ENCODE assay signal across 7 cellular contexts in genomic region chrX:63506320-63506719, GRCh38.
A peak's percentile ranks its signal among the peaks of the same experiment; 100 is the strongest.
DNase-seq lines count a peak whose midpoint lies in the region; ATAC-seq and TF ChIP-seq lines count a peak whose summit lies in the region.

No MANE protein-coding gene starts in this region.

- H3K4me3 Mint-ChIP-seq in brain, result no peak overlapping the region
- no peak overlapping the region for H3K4me3 Mint-ChIP-seq in CD8-positive, alpha-beta T cell

- no peak overlapping the region for H3K27ac Mint-ChIP-seq in brain
- H3K27ac Mint-ChIP-seq in CD8-positive, alpha-beta T cell, result no peak overlapping the region

- H3K4me1 Mint-ChIP-seq in brain, result peaks cover 6% of the 10 kb centered on the region
- peaks cover 25% of the 10 kb centered on the region for H3K4me1 Mint-ChIP-seq in CD8-positive, alpha-beta T cell (ENCODE audit: low read depth)

- TF ChIP-seq CTCF in GM12865 (IDR thresholded peaks at IDR 0.05; ENCODE audit: insufficient read depth, low read depth, low read length, missing control alignments) (no peak), Loucy (conservative IDR thresholded peaks at IDR 0.05; ENCODE audit: low read length) (peak; percentile 60), brain (conservative IDR thresholded peaks at IDR 0.05) (peak; percentile 36 to 43), neural cell (IDR thresholded peaks at IDR 0.05; ENCODE audit: poor library complexity, severe bottlenecking) (peak; percentile 37)
- no peak for TF ChIP-seq CTCF in CD8-positive, alpha-beta T cell (IDR thresholded peaks at IDR 0.05)

- POLR2A ChIA-PET in CD8-positive, alpha-beta T cell (lab: Charles Lee), result no interaction called here

- H3K4me3 ChIP-seq in GM12865 (ENCODE audit: low read depth, low read length) (no peak overlapping the region), Loucy (ENCODE audit: low read length, poor library complexity, severe bottlenecking) (no peak overlapping the region), neural cell (ENCODE audit: low read length) (no peak overlapping the region), H7 (ENCODE audit: insufficient read depth, low read depth, low read length) (no peak overlapping the region)
- H3K4me3 ChIP-seq in CD8-positive, alpha-beta T cell (ENCODE audit: low read depth, low read length), result no peak overlapping the region

- H3F3A ChIP-seq in Loucy (ENCODE audit: low read depth) (no peaks in the 10 kb centered on the region), neural cell (ENCODE audit: insufficient read depth, low read length, poor library complexity, severe bottlenecking) (no peaks in the 10 kb centered on the region)

- no peaks in the 10 kb centered on the region for H3K9me3 Mint-ChIP-seq in brain
- no peaks in the 10 kb centered on the region for H3K9me3 Mint-ChIP-seq in CD8-positive, alpha-beta T cell

- no peak overlapping the region for H3K27ac ChIP-seq in neural cell (ENCODE audit: low read length)
- H3K27ac ChIP-seq in CD8-positive, alpha-beta T cell (ENCODE audit: low read depth, low read length), result no peak overlapping the region

- H3K4me2 ChIP-seq in Loucy (ENCODE audit: low read depth, low read length, poor library complexity, severe bottlenecking) (no peak overlapping the region), neural cell (ENCODE audit: low read length) (no peak overlapping the region)

- no peaks in the 10 kb centered on the region for H3K27me3 Mint-ChIP-seq in brain
- H3K27me3 Mint-ChIP-seq in CD8-positive, alpha-beta T cell (ENCODE audit: low read depth), result no peaks in the 10 kb centered on the region

- H3K27me3 ChIP-seq in Loucy (ENCODE audit: insufficient read depth, low read length, poor library complexity, severe bottlenecking) (no peaks in the 10 kb centered on the region), neural cell (ENCODE audit: insufficient read depth, low read depth, low read length) (no peaks in the 10 kb centered on the region), H7 (ENCODE audit: control insufficient read depth, insufficient read depth, low read length) (no peaks in the 10 kb centered on the region)
- H3K27me3 ChIP-seq in CD8-positive, alpha-beta T cell (ENCODE audit: insufficient read depth, low read length), result no peaks in the 10 kb centered on the region

- no peak for TF ChIP-seq EP300 in neural cell (conservative IDR thresholded peaks at IDR 0.05; ENCODE audit: poor library complexity, severe bottlenecking)

- TF ChIP-seq RAD21 in neural cell (conservative IDR thresholded peaks at IDR 0.05), result peak; percentile 35

- H3K9me3 ChIP-seq in Loucy (ENCODE audit: insufficient read depth, low read depth, low read length) (no peaks in the 10 kb centered on the region), neural cell (ENCODE audit: low read length) (no peaks in the 10 kb centered on the region)
- no peaks in the 10 kb centered on the region for H3K9me3 ChIP-seq in CD8-positive, alpha-beta T cell (ENCODE audit: low read length)

- H3K79me2 ChIP-seq in Loucy (ENCODE audit: insufficient read depth, low read length) (no peaks in the 10 kb centered on the region), neural cell (replicated peaks; ENCODE audit: insufficient read depth, low read length) (no peaks in the 10 kb centered on the region)

- CTCF ChIA-PET in CD8-positive, alpha-beta T cell (lab: Charles Lee), result interaction anchor here (0.8 to 1.4 kb wide), 2 partner anchors 10 to 256 kb away, joined by 3 to 6 read pairs; no protein-coding TSS in a partner anchor

- no peak overlapping the region for H2AFZ ChIP-seq in Loucy (ENCODE audit: low read length)
- no peak overlapping the region for H2AFZ ChIP-seq in neural cell (ENCODE audit: low read depth, low read length)

- no peaks in the 10 kb centered on the region for H3K9me2 ChIP-seq in Loucy (replicated peaks; ENCODE audit: low read depth, low read length)
- no peaks in the 10 kb centered on the region for H3K9me2 ChIP-seq in neural cell (ENCODE audit: insufficient read depth, low read length)

- no peak for ATAC-seq in HG03175 (IDR thresholded peaks at IDR 0.05; ENCODE audit: unreplicated experiment)
- ATAC-seq in CD8-positive, alpha-beta T cell, result no peak

- no peaks in the 10 kb centered on the region for H3K36me3 Mint-ChIP-seq in brain
- peaks cover 7% of the 10 kb centered on the region for H3K36me3 Mint-ChIP-seq in CD8-positive, alpha-beta T cell

- intact Hi-C loops in CD8-positive, alpha-beta T cell (cut with DNase I, micrococcal nuclease), result no loop called here

- DNase-seq in GM12865 (ENCODE audit: low read depth), result peak; percentile 33
- DNase-seq in H7, result no peak
- DNase-seq in CD8-positive, alpha-beta T cell, result no peak

- no peaks in the 10 kb centered on the region for H3K4me1 ChIP-seq in Loucy (ENCODE audit: insufficient read depth, low read length, poor library complexity, severe bottlenecking)
- H3K4me1 ChIP-seq in CD8-positive, alpha-beta T cell (ENCODE audit: insufficient read depth, low read length), result no peaks in the 10 kb centered on the region

- H4K20me1 ChIP-seq in Loucy (ENCODE audit: insufficient read depth, low read length, poor library complexity, severe bottlenecking), result no peaks in the 10 kb centered on the region
- H4K20me1 ChIP-seq in neural cell (ENCODE audit: insufficient read depth), result no peaks in the 10 kb centered on the region

- H3K9ac ChIP-seq in Loucy (ENCODE audit: low read depth, low read length, poor library complexity, severe bottlenecking) (no peak overlapping the region), neural cell (ENCODE audit: low read length) (no peak overlapping the region)

- H3K36me3 ChIP-seq in Loucy (ENCODE audit: insufficient read depth, low read length) (no peaks in the 10 kb centered on the region), neural cell (ENCODE audit: insufficient read depth, low read length) (no peaks in the 10 kb centered on the region), H7 (replicated peaks; ENCODE audit: control insufficient read depth, insufficient read depth, low read length) (no peaks in the 10 kb centered on the region)
- no peaks in the 10 kb centered on the region for H3K36me3 ChIP-seq in CD8-positive, alpha-beta T cell (ENCODE audit: insufficient read depth, low read length)

TF ChIP-seq in neural cell, 6 proteins besides CTCF, POLR2A, EP300 and RAD21:
- TF ChIP-seq MXI1 (conservative IDR thresholded peaks at IDR 0.05; ENCODE audit: poor library complexity, severe bottlenecking), result no peak
- no peak for TF ChIP-seq SMC3 (conservative IDR thresholded peaks at IDR 0.05; ENCODE audit: poor library complexity)
- no peak for TF ChIP-seq EZH2 (IDR thresholded peaks at IDR 0.05; ENCODE audit: borderline replicate concordance, insufficient read depth, low read length, poor library complexity, severe bottlenecking)
- TF ChIP-seq POLR2AphosphoS5 (IDR thresholded peaks at IDR 0.05), result no peak
- TF ChIP-seq REST (IDR thresholded peaks at IDR 0.05; ENCODE audit: borderline replicate concordance), result no peak
- no peak for TF ChIP-seq TAF1 (IDR thresholded peaks at IDR 0.05; ENCODE audit: low read depth)
TF ChIP-seq in neural cell: peak in this region for 0.

Comparison
In these comparisons a context has a peak if more than half of its experiments do, and no peak if none do; other contexts are left out.
1. CTCF ChIP-seq: peak in Loucy (single experiment), brain (2 of 2) and neural cell (single experiment); none in GM12865 (single experiment) and CD8-positive, alpha-beta T cell (single experiment).